13 cellular contexts compared by ENCODE assay signal in the genomic region with DNA sequence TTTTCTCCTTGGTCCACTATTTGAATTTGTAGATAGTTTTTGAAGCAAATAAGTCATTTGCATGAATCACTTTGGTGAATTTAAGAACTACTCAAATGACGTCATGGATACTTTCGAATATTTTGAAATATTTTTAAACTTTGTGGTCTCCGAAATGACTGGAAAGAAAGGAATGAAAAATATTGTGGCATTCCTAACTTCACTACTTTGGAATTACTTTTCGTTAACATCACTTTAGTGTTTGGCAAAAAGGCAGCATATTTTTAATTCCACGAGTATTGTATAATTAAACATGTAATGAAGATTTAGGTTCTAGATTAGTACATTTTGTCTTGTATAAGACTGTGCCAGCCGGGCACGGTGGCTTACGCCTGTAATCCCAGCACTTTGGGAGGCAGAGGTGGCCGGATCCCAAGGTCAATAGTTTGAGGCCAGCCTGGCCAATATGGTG. TPM values are rescaled to one million over a fixed set of nuclear protein-coding genes. Genes with fewer than 3 reads are reported as not detected.
DNase-seq lines count a peak whose midpoint lies in the region; ATAC-seq, FAIRE-seq and TF ChIP-seq lines count a peak whose summit lies in the region.
"Had no signal": no experiment of that assay in that cellular context is flagged by ENCODE, and none has a peak within 500 bp of the region (broad histone marks: within the 10 kb centered on the region; RNA-seq: fewer than 3 reads in every experiment).

No MANE protein-coding gene starts in this region.

- H3K4me3 ChIP-seq in HEK293 (ENCODE audit: low read depth, low read length) (no peak overlapping the region), astrocyte (ENCODE audit: insufficient read depth, low read depth, low read length) (no peak overlapping the region)
- H3K4me3 ChIP-seq: adrenal gland had no signal

- DNase-seq in astrocyte (ENCODE audit: low read depth): peak; percentile 92
- DNase-seq in foreskin keratinocyte: peak; percentile 44 to 56
- DNase-seq in urothelium cell line (ENCODE audit: low spot score): peak; percentile 27
- DNase-seq in activated T-cell treated with anti-CD3 and anti-CD28 coated beads, Interleukin-2, amount 50 U/mL, for 1 hour: no peak
- DNase-seq: activated T-cell treated with anti-CD3 and anti-CD28 coated beads for 4 hours, Kasumi-1, left ventricle myocardium superior, NCI-H2081 treated with DMSO at 0.1 percent for 48 hours, small intestine had no signal

- H3K4me1 Mint-ChIP-seq in astrocyte (ENCODE audit: low read depth, unreplicated experiment): peaks cover 22% of the 10 kb centered on the region

- H3K9ac ChIP-seq in astrocyte (ENCODE audit: low read length): peak overlapping the region; percentile 38

- no peaks in the 10 kb centered on the region for H4K20me1 ChIP-seq in astrocyte (ENCODE audit: insufficient read depth, low read length)

- H3K27me3 ChIP-seq in astrocyte (ENCODE audit: insufficient read depth, low read length) (no peaks in the 10 kb centered on the region), foreskin keratinocyte (peaks cover 23% of the 10 kb centered on the region)
- H3K27me3 ChIP-seq: adrenal gland had no signal

- no peak for TF ChIP-seq CTCF in HEK293 (tag by site-specific recombination; IDR thresholded peaks at IDR 0.05)
- TF ChIP-seq CTCF in astrocyte (IDR thresholded peaks at IDR 0.05; ENCODE audit: insufficient read depth, low read depth, low read length): no peak
- no peak for TF ChIP-seq CTCF in foreskin keratinocyte (conservative IDR thresholded peaks at IDR 0.05)

- H2AFZ ChIP-seq in astrocyte (ENCODE audit: low read depth, low read length): no peak overlapping the region

- H3K4me1 ChIP-seq in HEK293 (ENCODE audit: control insufficient read depth, insufficient read depth, low read length) (no peaks in the 10 kb centered on the region), astrocyte (ENCODE audit: insufficient read depth, low read length) (peaks cover 25% of the 10 kb centered on the region), foreskin keratinocyte (no peaks in the 10 kb centered on the region)

- no peaks in the 10 kb centered on the region for H3K9me3 Mint-ChIP-seq in astrocyte (ENCODE audit: unreplicated experiment)

- no peaks in the 10 kb centered on the region for H3K36me3 Mint-ChIP-seq in astrocyte (ENCODE audit: low read depth, unreplicated experiment)

- no peak overlapping the region for H3K4me3 Mint-ChIP-seq in astrocyte (ENCODE audit: unreplicated experiment)

- CTCF ChIA-PET in HEK293 (lab: Yijun Ruan, JAX): interaction anchor here (1.0 kb wide), 1 partner anchor 44 kb away, joined by 3 read pairs; no protein-coding TSS in a partner anchor

- H3K36me3 ChIP-seq in HEK293 (ENCODE audit: control insufficient read depth in 2 of 2, insufficient read depth in 1 of 2, low read length in 2 of 2): no peaks in the 10 kb centered on the region
- no peaks in the 10 kb centered on the region for H3K36me3 ChIP-seq in astrocyte (ENCODE audit: insufficient read depth, low read length)
- H3K36me3 ChIP-seq: adrenal gland had no signal

- no peak overlapping the region for H3K27ac ChIP-seq in HEK293 (ENCODE audit: extremely low read depth, low read depth, low read length)
- peak overlapping the region; percentile 82 for H3K27ac ChIP-seq in astrocyte (ENCODE audit: low read depth, low read length)
- no peak overlapping the region for H3K27ac ChIP-seq in foreskin keratinocyte
- H3K27ac ChIP-seq: adrenal gland had no signal

- FAIRE-seq in astrocyte (lab: Jason Lieb, UNC): no peak
- FAIRE-seq in urothelium cell line (lab: Jason Lieb, UNC): no peak
- FAIRE-seq: small intestine had no signal

- peak overlapping the region; percentile 58 for H3K4me2 ChIP-seq in astrocyte (ENCODE audit: low read length)

- H3K27ac Mint-ChIP-seq in astrocyte (ENCODE audit: unreplicated experiment): peak overlapping the region; percentile 48

- no peaks in the 10 kb centered on the region for H3K79me2 ChIP-seq in astrocyte (ENCODE audit: insufficient read depth, low read length)

- H3K27me3 Mint-ChIP-seq in astrocyte (ENCODE audit: low read depth, unreplicated experiment): peaks cover 3% of the 10 kb centered on the region

- H3K9me3 ChIP-seq in HEK293 (ENCODE audit: control insufficient read depth, insufficient read depth, low read depth, low read length): no peaks in the 10 kb centered on the region
- H3K9me3 ChIP-seq in astrocyte (ENCODE audit: insufficient read depth, low read depth, low read length): no peaks in the 10 kb centered on the region
- H3K9me3 ChIP-seq: adrenal gland had no signal

- ATAC-seq in foreskin keratinocyte (no peak), GM18870 (IDR thresholded peaks at IDR 0.05; ENCODE audit: unreplicated experiment) (no peak), GM21529 (IDR thresholded peaks at IDR 0.05; ENCODE audit: unreplicated experiment) (no peak)
- ATAC-seq: left ventricle myocardium superior had no signal

- POLR2A ChIA-PET in HEK293 (lab: Yijun Ruan, JAX): no interaction called here

TF ChIP-seq in HEK293, 187 proteins besides CTCF, POLR2A, EP300 and RAD21:
- TF ChIP-seq ZNF248 (tag by site-specific recombination; IDR thresholded peaks at IDR 0.05): no peak
- TF ChIP-seq ZNF596 (tag by site-specific recombination; IDR thresholded peaks at IDR 0.05): no peak
- TF ChIP-seq, protein P1, sequence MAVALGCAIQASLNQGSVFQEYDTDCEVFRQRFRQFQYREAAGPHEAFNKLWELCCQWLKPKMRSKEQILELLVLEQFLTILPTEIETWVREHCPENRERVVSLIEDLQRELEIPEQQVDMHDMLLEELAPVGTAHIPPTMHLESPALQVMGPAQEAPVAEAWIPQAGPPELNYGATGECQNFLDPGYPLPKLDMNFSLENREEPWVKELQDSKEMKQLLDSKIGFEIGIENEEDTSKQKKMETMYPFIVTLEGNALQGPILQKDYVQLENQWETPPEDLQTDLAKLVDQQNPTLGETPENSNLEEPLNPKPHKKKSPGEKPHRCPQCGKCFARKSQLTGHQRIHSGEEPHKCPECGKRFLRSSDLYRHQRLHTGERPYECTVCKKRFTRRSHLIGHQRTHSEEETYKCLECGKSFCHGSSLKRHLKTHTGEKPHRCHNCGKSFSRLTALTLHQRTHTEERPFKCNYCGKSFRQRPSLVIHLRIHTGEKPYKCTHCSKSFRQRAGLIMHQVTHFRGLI (tag by site-specific recombination; IDR thresholded peaks at IDR 0.05): no peak
- TF ChIP-seq, protein P2, sequence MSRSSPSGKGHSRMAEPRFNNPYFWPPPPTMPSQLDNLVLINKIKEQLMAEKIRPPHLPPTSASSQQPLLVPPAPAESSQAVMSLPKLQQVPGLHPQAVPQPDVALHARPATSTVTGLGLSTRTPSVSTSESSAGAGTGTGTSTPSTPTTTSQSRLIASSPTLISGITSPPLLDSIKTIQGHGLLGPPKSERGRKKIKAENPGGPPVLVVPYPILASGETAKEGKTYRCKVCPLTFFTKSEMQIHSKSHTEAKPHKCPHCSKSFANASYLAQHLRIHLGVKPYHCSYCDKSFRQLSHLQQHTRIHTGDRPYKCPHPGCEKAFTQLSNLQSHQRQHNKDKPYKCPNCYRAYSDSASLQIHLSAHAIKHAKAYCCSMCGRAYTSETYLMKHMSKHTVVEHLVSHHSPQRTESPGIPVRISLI (tag by site-specific recombination; IDR thresholded peaks at IDR 0.05): no peak
- TF ChIP-seq SP2 (tag by site-specific recombination; IDR thresholded peaks at IDR 0.05): no peak
- TF ChIP-seq, protein P3, sequence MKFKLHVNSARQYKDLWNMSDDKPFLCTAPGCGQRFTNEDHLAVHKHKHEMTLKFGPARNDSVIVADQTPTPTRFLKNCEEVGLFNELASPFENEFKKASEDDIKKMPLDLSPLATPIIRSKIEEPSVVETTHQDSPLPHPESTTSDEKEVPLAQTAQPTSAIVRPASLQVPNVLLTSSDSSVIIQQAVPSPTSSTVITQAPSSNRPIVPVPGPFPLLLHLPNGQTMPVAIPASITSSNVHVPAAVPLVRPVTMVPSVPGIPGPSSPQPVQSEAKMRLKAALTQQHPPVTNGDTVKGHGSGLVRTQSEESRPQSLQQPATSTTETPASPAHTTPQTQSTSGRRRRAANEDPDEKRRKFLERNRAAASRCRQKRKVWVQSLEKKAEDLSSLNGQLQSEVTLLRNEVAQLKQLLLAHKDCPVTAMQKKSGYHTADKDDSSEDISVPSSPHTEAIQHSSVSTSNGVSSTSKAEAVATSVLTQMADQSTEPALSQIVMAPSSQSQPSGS (tag by site-specific recombination; IDR thresholded peaks at IDR 0.05; ENCODE audit: low read depth): peak; percentile 26; the same call in 1 of the 2 replicates
- TF ChIP-seq, protein P4, sequence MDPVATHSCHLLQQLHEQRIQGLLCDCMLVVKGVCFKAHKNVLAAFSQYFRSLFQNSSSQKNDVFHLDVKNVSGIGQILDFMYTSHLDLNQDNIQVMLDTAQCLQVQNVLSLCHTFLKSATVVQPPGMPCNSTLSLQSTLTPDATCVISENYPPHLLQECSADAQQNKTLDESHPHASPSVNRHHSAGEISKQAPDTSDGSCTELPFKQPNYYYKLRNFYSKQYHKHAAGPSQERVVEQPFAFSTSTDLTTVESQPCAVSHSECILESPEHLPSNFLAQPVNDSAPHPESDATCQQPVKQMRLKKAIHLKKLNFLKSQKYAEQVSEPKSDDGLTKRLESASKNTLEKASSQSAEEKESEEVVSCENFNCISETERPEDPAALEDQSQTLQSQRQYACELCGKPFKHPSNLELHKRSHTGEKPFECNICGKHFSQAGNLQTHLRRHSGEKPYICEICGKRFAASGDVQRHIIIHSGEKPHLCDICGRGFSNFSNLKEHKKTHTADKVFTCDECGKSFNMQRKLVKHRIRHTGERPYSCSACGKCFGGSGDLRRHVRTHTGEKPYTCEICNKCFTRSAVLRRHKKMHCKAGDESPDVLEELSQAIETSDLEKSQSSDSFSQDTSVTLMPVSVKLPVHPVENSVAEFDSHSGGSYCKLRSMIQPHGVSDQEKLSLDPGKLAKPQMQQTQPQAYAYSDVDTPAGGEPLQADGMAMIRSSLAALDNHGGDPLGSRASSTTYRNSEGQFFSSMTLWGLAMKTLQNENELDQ (tag by site-specific recombination; IDR thresholded peaks at IDR 0.05; ENCODE audit: low read depth): no peak
TF ChIP-seq in HEK293: peak in this region for 1.

RNA-seq across cellular contexts. Expression of a gene that starts 35.3 kb away (rescaled TPM):
- total RNA-seq in astrocyte: 24.5 and 24.9 TPM in 2 replicates
- total RNA-seq in foreskin keratinocyte: 11.5 and 12.5 TPM in 2 replicates
- 3.8 and 4.5 TPM in 2 replicates for polyA plus RNA-seq in foreskin keratinocyte
